ENCODE assay signal across 8 cellular contexts in the genomic region with DNA sequence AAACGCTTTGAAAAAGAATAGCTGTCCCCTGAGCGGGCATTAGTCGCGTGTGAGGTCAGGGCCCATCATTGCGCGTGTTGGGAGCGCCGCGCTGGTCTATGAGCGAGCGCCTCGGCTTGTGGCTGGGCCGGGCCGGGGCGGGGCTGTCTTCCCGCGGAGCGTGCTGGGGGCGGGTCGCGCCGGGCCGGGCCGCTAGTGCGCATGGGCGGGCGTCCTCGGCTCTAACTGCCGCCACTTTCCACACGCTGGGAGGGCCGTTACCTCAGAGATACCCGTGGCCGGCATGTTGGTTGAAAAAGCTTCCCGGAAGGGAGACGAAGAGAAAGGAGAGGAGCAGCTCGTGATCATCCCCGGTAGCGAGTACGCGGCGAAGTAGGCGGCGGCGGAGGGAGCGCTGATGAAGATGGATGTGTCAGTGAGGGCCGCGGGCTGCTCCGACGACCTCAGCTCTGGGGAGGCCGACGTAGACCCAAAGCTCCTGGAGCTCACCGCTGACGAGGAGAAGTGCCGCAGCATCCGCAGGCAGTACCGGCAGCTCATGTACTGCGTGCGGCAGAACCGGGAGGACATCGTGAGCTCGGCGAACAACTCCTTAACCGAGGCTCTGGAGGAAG. TPM values are rescaled to one million over a fixed set of nuclear protein-coding genes. Genes with fewer than 3 reads are reported as not detected.
DNase-seq lines count a peak whose midpoint lies in the region; ATAC-seq and TF ChIP-seq lines count a peak whose summit lies in the region.

A gene (plus strand): TSS at position 202 of the 614 bp plus-strand sequence. CDS start 196 bp downstream, at position 398.

- no peak within 1 kb of the TSS for H3K23ac ChIP-seq in mesenchymal stem cell (ENCODE audit: low read length in 2 of 2)

- peak within 1 kb of the TSS; percentile 36 for H3K27ac Mint-ChIP-seq in endothelial cell (ENCODE audit: unreplicated experiment)

- in situ Hi-C loops in ACHN (cut with HindIII; ENCODE audit: low pct_ligation_motif_present, low pct_unique_long_range_greater_than_20kb, low sequenced_read_pairs): no loop called here

- no peak within 1 kb of the TSS for H2AFZ ChIP-seq in mesenchymal stem cell (ENCODE audit: low read depth, low read length)

- no peak for TF ChIP-seq CTCF in endothelial cell (IDR thresholded peaks at IDR 0.05; ENCODE audit: unreplicated experiment)

- H3K36me3 Mint-ChIP-seq in endothelial cell (ENCODE audit: low read depth, unreplicated experiment): peaks cover 14% of the 10 kb centered on the region

- H4K91ac ChIP-seq in mesenchymal stem cell (ENCODE audit: low read length): no peak within 1 kb of the TSS

- H3K4me2 ChIP-seq in mesenchymal stem cell (ENCODE audit: low read length, poor library complexity, severe bottlenecking): peak within 1 kb of the TSS; percentile 67

- peak within 1 kb of the TSS; percentile 58 for H4K8ac ChIP-seq in mesenchymal stem cell (ENCODE audit: low read length)

- H2BK120ac ChIP-seq in mesenchymal stem cell (ENCODE audit: low read depth, low read length): peak within 1 kb of the TSS; percentile 44

- no peak within 1 kb of the TSS for H3K14ac ChIP-seq in mesenchymal stem cell (ENCODE audit: low read length in 2 of 2)

- H3K27me3 ChIP-seq in mesenchymal stem cell (ENCODE audit: control insufficient read depth in 1 of 2, insufficient read depth in 1 of 2, low read length in 2 of 2): no peaks in the 10 kb centered on the region

- peaks cover 3 to 75% of the 10 kb centered on the region in 2 experiments for H3K36me3 ChIP-seq in mesenchymal stem cell (ENCODE audit: control insufficient read depth in 1 of 2, insufficient read depth in 2 of 2, low read depth in 1 of 2, low read length in 2 of 2)

- peaks cover 11% of the 10 kb centered on the region for H3K79me1 ChIP-seq in mesenchymal stem cell (replicated peaks; ENCODE audit: low read length, poor library complexity, severe bottlenecking)

- H3K4me3 Mint-ChIP-seq in endothelial cell (ENCODE audit: unreplicated experiment): peak within 1 kb of the TSS; percentile 56

- H3K4me1 Mint-ChIP-seq in endothelial cell (ENCODE audit: unreplicated experiment): peaks cover 33% of the 10 kb centered on the region

- no peak within 1 kb of the TSS for H2BK5ac ChIP-seq in mesenchymal stem cell (ENCODE audit: low read depth, low read length, poor library complexity, severe bottlenecking)

- peaks cover 12% of the 10 kb centered on the region for H3K4me1 ChIP-seq in mesenchymal stem cell (ENCODE audit: control insufficient read depth, insufficient read depth, low read depth, low read length)

- peak within 1 kb of the TSS; percentile 91 for H3K9ac ChIP-seq in mesenchymal stem cell (ENCODE audit: low read length)

- peak within 1 kb of the TSS in 1 of 2 experiments; percentile 0 for H3K4ac ChIP-seq in mesenchymal stem cell (ENCODE audit: low read depth in 1 of 2, low read length in 2 of 2)

- 43% methylated on average over 48 of the region's 63 CpGs for WGBS in mesenchymal stem cell

- H3K27ac ChIP-seq in mesenchymal stem cell (ENCODE audit: low read length, poor library complexity, severe bottlenecking): no peak within 1 kb of the TSS

- DNase-seq in ACHN: peak; percentile 88
- DNase-seq in activated CD8-positive, alpha-beta memory T cell treated with anti-CD3 and anti-CD28 coated beads, Interleukin-2, amount 50 U/mL, for 48 hours: peak; percentile 95
- DNase-seq in endothelial cell (ENCODE audit: low spot score): peak; percentile 84
- peak; percentile 87 for DNase-seq in mesenchymal stem cell
- DNase-seq in stimulated activated CD8-positive, alpha-beta memory T cell treated with anti-CD3 and anti-CD28 coated beads, Interleukin-12 subunit alpha, Interleukin-12 subunit beta, amount 100 ng/mL, for 24 hours (ENCODE audit: extremely low read depth): peak; percentile 81
- no peak for DNase-seq in SK-N-DZ (ENCODE audit: low spot score)

- H2BK15ac ChIP-seq in mesenchymal stem cell (ENCODE audit: low read depth, poor library complexity, severe bottlenecking): peak within 1 kb of the TSS; percentile 2

- H3K9me3 ChIP-seq in mesenchymal stem cell (ENCODE audit: control insufficient read depth, low read length): no peaks in the 10 kb centered on the region

- H3K18ac ChIP-seq in mesenchymal stem cell (ENCODE audit: low read depth in 1 of 2, low read length in 2 of 2): peak within 1 kb of the TSS; percentile 4 to 6

- peaks cover 5% of the 10 kb centered on the region for H3K27me3 Mint-ChIP-seq in endothelial cell (ENCODE audit: unreplicated experiment)

- ATAC-seq in GM19351 (IDR thresholded peaks at IDR 0.05; ENCODE audit: unreplicated experiment) (peak; percentile 94), HG03521 (IDR thresholded peaks at IDR 0.05; ENCODE audit: unreplicated experiment) (peak; percentile 91)

- no peak within 1 kb of the TSS for H2AK5ac ChIP-seq in mesenchymal stem cell (ENCODE audit: low read length, severe bottlenecking)

- H3K9me3 Mint-ChIP-seq in endothelial cell (ENCODE audit: unreplicated experiment): no peaks in the 10 kb centered on the region

- peak within 1 kb of the TSS; percentile 38 to 79 for H3K4me3 ChIP-seq in mesenchymal stem cell (ENCODE audit: insufficient read depth in 1 of 2, low read depth in 1 of 2, low read length in 2 of 2)

- no peak within 1 kb of the TSS for H2BK12ac ChIP-seq in mesenchymal stem cell (ENCODE audit: low read length in 2 of 2)

RNA-seq across cellular contexts. Expression of the gene that starts here (rescaled TPM):
- 2.2 TPM for total RNA-seq in endothelial cell (ENCODE audit: unreplicated experiment)
- polyA plus RNA-seq in mesenchymal stem cell (2013, experiment 1 of 2): 0.50 TPM
- polyA plus RNA-seq in mesenchymal stem cell (2013, experiment 2 of 2): 0.51 TPM
- 0.41 TPM in 1 of 2 replicates, not detected in the other for polyA plus RNA-seq in SK-N-DZ (2014; cell fraction: cytosol; rRNA removed)
- polyA plus RNA-seq in SK-N-DZ (2014; cell fraction: nucleus; rRNA removed): 0.52 and 1.5 TPM in 2 replicates
